8 cellular contexts compared by ENCODE assay signal in the genomic region with DNA sequence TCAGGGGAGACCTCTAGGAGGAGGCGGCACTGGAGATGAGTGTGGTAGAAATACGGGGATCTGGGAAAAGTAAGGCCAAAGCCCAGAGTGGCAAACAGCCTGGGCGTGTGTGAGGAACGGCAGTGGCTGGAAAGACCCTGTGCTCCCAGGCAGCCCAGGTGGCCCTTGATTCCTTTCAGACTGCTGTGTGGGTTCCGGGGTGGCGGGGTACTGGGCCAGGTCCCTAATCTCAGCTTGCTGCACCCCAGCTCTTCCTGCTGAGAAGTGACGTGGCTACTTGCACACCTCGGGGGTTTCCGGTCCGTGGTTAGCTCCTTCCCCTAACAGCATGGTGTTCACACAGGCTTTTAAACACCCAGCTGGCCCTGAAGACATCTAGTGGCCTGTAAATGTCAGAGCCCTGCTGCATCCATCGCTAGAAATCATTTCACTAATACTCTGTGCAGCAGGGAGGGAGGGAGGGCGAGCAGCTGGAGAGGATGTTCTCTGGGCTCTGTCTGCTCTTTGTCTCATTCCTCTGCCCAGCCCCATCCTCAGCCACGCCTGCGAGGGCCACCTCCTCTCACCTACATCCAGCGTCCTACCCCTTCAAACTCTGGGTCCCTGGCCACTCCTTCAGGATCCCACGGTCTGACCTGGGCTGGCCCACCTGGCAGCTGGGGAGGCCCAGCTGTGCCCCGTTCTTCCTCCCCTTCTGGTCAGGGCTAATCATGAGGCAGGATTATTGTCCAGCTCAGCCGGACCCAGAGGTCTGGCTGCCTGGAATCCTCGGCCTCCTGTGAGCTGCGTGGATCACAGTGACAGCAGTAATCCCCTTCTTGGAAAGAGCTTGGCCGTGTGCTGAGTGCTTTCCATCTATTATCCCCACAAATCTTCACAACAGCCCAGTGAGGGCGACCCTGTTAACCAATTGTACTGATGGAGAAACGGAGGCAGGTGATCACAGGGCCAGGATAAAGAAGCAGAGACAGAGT. TPM values are rescaled to one million over a fixed set of nuclear protein-coding genes. Genes with fewer than 3 reads are reported as not detected.
DNase-seq lines count a peak whose midpoint lies in the region; ATAC-seq lines count a peak whose summit lies in the region.

No MANE protein-coding gene starts in this region.

- H4K20me1 ChIP-seq in GM23248 (ENCODE audit: insufficient read depth): no peaks in the 10 kb centered on the region

- H3K36me3 ChIP-seq in GM23248 (ENCODE audit: low read depth) (peaks cover 5% of the 10 kb centered on the region; the same call in 1 of the 2 replicates), HAP-1 (replicated peaks) (peaks cover 51% of the 10 kb centered on the region)

- H3K27me3 Mint-ChIP-seq in T-helper 17 cell: no peaks in the 10 kb centered on the region
- no peaks in the 10 kb centered on the region for H3K27me3 Mint-ChIP-seq in activated naive CD8-positive, alpha-beta T cell treated with anti-CD3 and anti-CD28 coated beads, Interleukin-2, amount 10 ng/mL, durations not matched to agents 7 days and 5 days

- H3K4me1 ChIP-seq in GM23248 (ENCODE audit: insufficient read depth) (no peaks in the 10 kb centered on the region), HAP-1 (no peaks in the 10 kb centered on the region)

- ATAC-seq in GM18508 (IDR thresholded peaks at IDR 0.05; ENCODE audit: insufficient read depth, unreplicated experiment) (peak; percentile 63), HG02852 (IDR thresholded peaks at IDR 0.05; ENCODE audit: unreplicated experiment) (peak; percentile 90), T-helper 17 cell (peak; percentile 95)
- peak; percentile 95 for ATAC-seq in activated naive CD8-positive, alpha-beta T cell treated with anti-CD3 and anti-CD28 coated beads, Interleukin-2, amount 10 ng/mL, durations not matched to agents 7 days and 5 days (ENCODE audit: low read depth)

- no peak overlapping the region for H3K4me2 ChIP-seq in GM23248 (ENCODE audit: unreplicated experiment)

- H3F3A ChIP-seq in GM23248 (ENCODE audit: insufficient read depth): no peaks in the 10 kb centered on the region

- H3K27ac ChIP-seq in GM23248: no peak overlapping the region

- peak overlapping the region; percentile 89 for H3K4me3 Mint-ChIP-seq in T-helper 17 cell
- peak overlapping the region; percentile 80 for H3K4me3 Mint-ChIP-seq in activated naive CD8-positive, alpha-beta T cell treated with anti-CD3 and anti-CD28 coated beads, Interleukin-2, amount 10 ng/mL, durations not matched to agents 7 days and 5 days

- WGBS in GM23248 (ENCODE audit: low coverage in 1 of 2, low lambda C conversion rate in 2 of 2, missing lambda C conversion rate in 2 of 2), 2 experiments: 87 to 92% methylated on average over 23 of the region's 23 CpGs

- DNase-seq in T-helper 17 cell (peak; percentile 82 to 89 (median 85)), GM23248 (no peak), HAP-1 (ENCODE audit: low spot score in 2 of 2) (no peak), NCI-H2196 treated with DMSO at 0.1 percent for 48 hours (lab: John Stamatoyannopoulos, UW; ENCODE audit: unreplicated experiment) (no peak)
- DNase-seq in activated naive CD8-positive, alpha-beta T cell treated with anti-CD3 and anti-CD28 coated beads, Interleukin-2, amount 10 ng/mL, durations not matched to agents 7 days and 5 days: peak; percentile 83
- DNase-seq in stimulated activated CD4-positive, alpha-beta T cell treated with anti-CD3 and anti-CD28 coated beads, Interleukin-15, amount 100 ng/mL, for 24 hours: peak; percentile 86

- H3K9me3 Mint-ChIP-seq in activated naive CD8-positive, alpha-beta T cell treated with anti-CD3 and anti-CD28 coated beads, Interleukin-2, amount 10 ng/mL, durations not matched to agents 7 days and 5 days: no peaks in the 10 kb centered on the region

- H3K4me3 ChIP-seq in GM23248: no peak overlapping the region
- H3K4me3 ChIP-seq in HAP-1: no peak overlapping the region

- H3K4me1 Mint-ChIP-seq in T-helper 17 cell: peaks cover 67% of the 10 kb centered on the region
- peaks cover 53% of the 10 kb centered on the region for H3K4me1 Mint-ChIP-seq in activated naive CD8-positive, alpha-beta T cell treated with anti-CD3 and anti-CD28 coated beads, Interleukin-2, amount 10 ng/mL, durations not matched to agents 7 days and 5 days

- POLR2A ChIA-PET in activated naive CD8-positive, alpha-beta T cell treated with anti-CD3 and anti-CD28 coated beads, Interleukin-2, amount 10 ng/mL, durations not matched to agents 7 days and 5 days (lab: Charles Lee): interaction anchor here (0.6 to 3.6 kb wide), 20 partner anchors 12 to 747 kb away, joined by 3 to 34 read pairs (median 4); partner anchors contain the start of genes GPATCH3, GPN2, HMGN2 and NUDC

- no peak overlapping the region for H2AFZ ChIP-seq in GM23248

- peaks cover 14% of the 10 kb centered on the region for H3K36me3 Mint-ChIP-seq in T-helper 17 cell (ENCODE audit: low read depth)
- H3K36me3 Mint-ChIP-seq in activated naive CD8-positive, alpha-beta T cell treated with anti-CD3 and anti-CD28 coated beads, Interleukin-2, amount 10 ng/mL, durations not matched to agents 7 days and 5 days: peaks cover 40% of the 10 kb centered on the region

- no peak overlapping the region for H3K9ac ChIP-seq in GM23248

- H3K27ac Mint-ChIP-seq in T-helper 17 cell: peak overlapping the region; percentile 100
- H3K27ac Mint-ChIP-seq in activated naive CD8-positive, alpha-beta T cell treated with anti-CD3 and anti-CD28 coated beads, Interleukin-2, amount 10 ng/mL, durations not matched to agents 7 days and 5 days: peak overlapping the region; percentile 98

- H3K79me2 ChIP-seq in GM23248 (ENCODE audit: insufficient read depth): peaks cover 26% of the 10 kb centered on the region

- no peaks in the 10 kb centered on the region for H3K9me3 ChIP-seq in T-helper 17 cell (ENCODE audit: control insufficient read depth, low read length, poor library complexity, severe bottlenecking)
- H3K9me3 ChIP-seq in GM23248 (ENCODE audit: low read depth): no peaks in the 10 kb centered on the region
- no peaks in the 10 kb centered on the region for H3K9me3 ChIP-seq in HAP-1

- H3K9me2 ChIP-seq in GM23248 (ENCODE audit: insufficient read depth): no peaks in the 10 kb centered on the region

- H3K27me3 ChIP-seq in GM23248 (replicated peaks; ENCODE audit: insufficient read depth) (no peaks in the 10 kb centered on the region), HAP-1 (ENCODE audit: low read depth) (no peaks in the 10 kb centered on the region)

- in situ Hi-C loops in GM23248 (cut with MboI): no loop called here
- in situ Hi-C loops in HAP-1 (cut with MboI; ENCODE audit: low sequenced_read_pairs): no loop called here

RNA-seq across cellular contexts. Expression of gene ZDHHC18, which starts 7.2 kb away (rescaled TPM):
- total RNA-seq in T-helper 17 cell: 10 to 100 TPM; 70.2 to 71.2 TPM
- 10 to 100 TPM; 52.9 TPM for total RNA-seq in activated naive CD8-positive, alpha-beta T cell treated with anti-CD3 and anti-CD28 coated beads, Interleukin-2, amount 10 ng/mL, durations not matched to agents 7 days and 5 days
- 11.6 and 12.8 TPM in 2 replicates for total RNA-seq in GM23248 (2014; rRNA removed; shearing (Covaris generic))
- polyA plus RNA-seq in GM23248 (2016; fragmentation: Nextera tagmentation; extraction: Ambion mirVana): 1.3 and 1.9 TPM in 2 replicates

RNA-seq across cellular contexts. Expression of gene SFN, which starts 29.2 kb away (rescaled TPM):
- 1 to 10 TPM; 1.3 TPM for total RNA-seq in T-helper 17 cell
- total RNA-seq in activated naive CD8-positive, alpha-beta T cell treated with anti-CD3 and anti-CD28 coated beads, Interleukin-2, amount 10 ng/mL, durations not matched to agents 7 days and 5 days: 1 to 10 TPM; 1.4 to 1.8 TPM
- not detected in 2 replicates for total RNA-seq in GM23248 (2014; rRNA removed; shearing (Covaris generic))
- not detected in 2 replicates for polyA plus RNA-seq in GM23248 (2016; fragmentation: Nextera tagmentation; extraction: Ambion mirVana)

RNA-seq across cellular contexts. Expression of gene PIGV, which starts 46.0 kb away (rescaled TPM):
- 10 to 100 TPM; 12.0 to 14.3 TPM for total RNA-seq in T-helper 17 cell
- total RNA-seq in activated naive CD8-positive, alpha-beta T cell treated with anti-CD3 and anti-CD28 coated beads, Interleukin-2, amount 10 ng/mL, durations not matched to agents 7 days and 5 days: 10 to 100 TPM; 21.5 TPM
- total RNA-seq in GM23248 (2014; rRNA removed; shearing (Covaris generic)): 28.9 and 31.0 TPM in 2 replicates
- 20.4 and 21.5 TPM in 2 replicates for polyA plus RNA-seq in GM23248 (2016; fragmentation: Nextera tagmentation; extraction: Ambion mirVana)

RNA-seq across cellular contexts. Expression of gene GPN2, which starts 56.4 kb away (rescaled TPM):
- total RNA-seq in T-helper 17 cell: 10 to 100 TPM; 29.1 to 41.9 TPM
- 10 to 100 TPM; 30.1 to 31.2 TPM for total RNA-seq in activated naive CD8-positive, alpha-beta T cell treated with anti-CD3 and anti-CD28 coated beads, Interleukin-2, amount 10 ng/mL, durations not matched to agents 7 days and 5 days
- 11.9 and 12.1 TPM in 2 replicates for total RNA-seq in GM23248 (2014; rRNA removed; shearing (Covaris generic))
- 26.3 and 27.9 TPM in 2 replicates for polyA plus RNA-seq in GM23248 (2016; fragmentation: Nextera tagmentation; extraction: Ambion mirVana)

Comparison
In these comparisons a context has a peak if more than half of its experiments do, and no peak if none do; other contexts are left out.
1. DNase-seq: peak in T-helper 17 cell (3 of 3), activated naive CD8-positive, alpha-beta T cell treated with anti-CD3 and anti-CD28 coated beads, Interleukin-2, amount 10 ng/mL, durations not matched to agents 7 days and 5 days (single experiment) and stimulated activated CD4-positive, alpha-beta T cell treated with anti-CD3 and anti-CD28 coated beads, Interleukin-15, amount 100 ng/mL, for 24 hours (single experiment); none in GM23248 (single experiment), HAP-1 (0 of 2) and NCI-H2196 treated with DMSO at 0.1 percent for 48 hours (single experiment).
2. Peak in every context shown above with its lines, with median percentiles within 50 percentile points of each other: ATAC-seq.